Comparison of ENCODE assay signal across 32 cellular contexts in the genomic region with DNA sequence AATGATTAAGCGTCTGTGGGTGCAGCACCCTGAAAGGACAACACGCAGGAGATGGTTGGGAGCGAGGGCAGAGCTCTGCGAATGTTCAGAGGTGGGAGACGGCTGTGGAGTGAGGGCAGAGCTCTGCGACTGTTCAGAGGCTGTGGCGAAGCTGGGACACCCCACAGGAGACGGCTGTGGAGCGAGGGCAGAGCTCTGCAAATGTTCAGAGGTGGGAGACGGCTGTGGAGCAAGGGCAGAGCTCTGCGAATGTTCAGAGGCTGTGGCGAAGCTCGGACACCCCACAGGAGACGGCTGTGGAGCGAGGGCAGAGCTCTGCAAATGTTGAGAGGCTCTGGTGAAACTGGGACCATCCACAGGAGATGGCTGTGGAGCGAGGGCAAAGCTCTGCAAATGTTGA. TPM values are rescaled to one million over a fixed set of nuclear protein-coding genes. Genes with fewer than 3 reads are reported as not detected.
"Had no signal": no experiment of that assay in that cellular context is flagged by ENCODE, and none has a peak within 500 bp of the region (broad histone marks: within the 10 kb centered on the region; RNA-seq: fewer than 3 reads in every experiment).

No MANE protein-coding gene starts in this region.

- ATAC-seq: body of pancreas; heart right ventricle; mucosa of descending colon; pancreas; stimulated activated effector memory CD8-positive, alpha-beta T cell treated with anti-CD3 and anti-CD28 coated beads, Interleukin-12 subunit alpha, Interleukin-12 subunit beta, amount 100 ng/mL, for 72 hours; upper lobe of right lung had no signal

- FAIRE-seq: colon, endometrium, pancreas, small intestine had no signal

- H3K4me3 Mint-ChIP-seq: activated CD4-positive, alpha-beta memory T cell treated with anti-CD3 and anti-CD28 coated beads, Interleukin-2, amount 10 ng/mL, durations not matched to agents 7 days and 5 days; activated naive CD4-positive, alpha-beta T cell treated with anti-CD3 and anti-CD28 coated beads, Interleukin-2, amount 50 U/mL, for 24 hours; nephron progenitor cell; stimulated activated effector memory CD8-positive, alpha-beta T cell treated with anti-CD3 and anti-CD28 coated beads, Interleukin-12 subunit alpha, Interleukin-12 subunit beta, amount 100 ng/mL, for 72 hours had no signal

- H3K27me3 ChIP-seq: adrenal gland, body of pancreas, pancreas, upper lobe of right lung had no signal

- H3K4me3 ChIP-seq: adrenal gland, body of pancreas, esophagus squamous epithelium, heart right ventricle, left ventricle myocardium inferior, lung, mucosa of descending colon, pancreas, prostate gland, sigmoid colon, suprapubic skin, tibial artery, upper lobe of right lung had no signal

- H3K27ac ChIP-seq: adrenal gland, body of pancreas, epithelial cell of prostate, esophagus squamous epithelium, heart right ventricle, left ventricle myocardium inferior, pancreas, prostate gland, sigmoid colon, suprapubic skin, tibial artery, upper lobe of right lung had no signal

- DNase-seq: activated CD4-positive, alpha-beta memory T cell treated with anti-CD3 and anti-CD28 coated beads, Interleukin-2, amount 10 ng/mL, durations not matched to agents 7 days and 5 days; activated CD4-positive, alpha-beta T cell treated with anti-CD3 and anti-CD28 coated beads for 4 hours; activated T-cell treated with anti-CD3 and anti-CD28 coated beads, Interleukin-2, amount 50 U/mL, for 48 hours; adrenal gland; aorta; body of pancreas; dermis blood vessel endothelial cell; effector CD4-positive, alpha-beta T cell; esophagus squamous epithelium; foreskin melanocyte; heart right ventricle; left ventricle myocardium inferior; mucosa of descending colon; nephron progenitor cell; nucleus accumbens; pancreas; sigmoid colon; small intestine; stimulated activated CD4-positive, alpha-beta T cell treated with anti-CD3 and anti-CD28 coated beads, Interleukin-4, amount 100 ng/mL, for 24 hours; tibial artery; upper lobe of right lung had no signal

- H3K9me3 Mint-ChIP-seq: activated naive CD4-positive, alpha-beta T cell treated with anti-CD3 and anti-CD28 coated beads, Interleukin-2, amount 50 U/mL, for 24 hours; nephron progenitor cell had no signal

- H3K36me3 Mint-ChIP-seq: activated naive CD4-positive, alpha-beta T cell treated with anti-CD3 and anti-CD28 coated beads, Interleukin-2, amount 50 U/mL, for 24 hours; stimulated activated effector memory CD8-positive, alpha-beta T cell treated with anti-CD3 and anti-CD28 coated beads, Interleukin-12 subunit alpha, Interleukin-12 subunit beta, amount 100 ng/mL, for 72 hours had no signal

- H3K4me1 Mint-ChIP-seq: activated CD4-positive, alpha-beta memory T cell treated with anti-CD3 and anti-CD28 coated beads, Interleukin-2, amount 10 ng/mL, durations not matched to agents 7 days and 5 days had no signal

- H3K27me3 Mint-ChIP-seq: activated CD4-positive, alpha-beta memory T cell treated with anti-CD3 and anti-CD28 coated beads, Interleukin-2, amount 10 ng/mL, durations not matched to agents 7 days and 5 days; activated naive CD4-positive, alpha-beta T cell treated with anti-CD3 and anti-CD28 coated beads, Interleukin-2, amount 50 U/mL, for 24 hours had no signal

- H3K9me3 ChIP-seq: adrenal gland, body of pancreas, esophagus squamous epithelium, heart right ventricle, left ventricle myocardium inferior, mucosa of descending colon, pancreas, prostate gland, sigmoid colon, suprapubic skin, tibial artery, upper lobe of right lung had no signal

- H3K36me3 ChIP-seq: adrenal gland, esophagus squamous epithelium, heart right ventricle, left ventricle myocardium inferior, pancreas, prostate gland, sigmoid colon, suprapubic skin, tibial artery, upper lobe of right lung had no signal

- H3K27ac Mint-ChIP-seq: activated CD4-positive, alpha-beta memory T cell treated with anti-CD3 and anti-CD28 coated beads, Interleukin-2, amount 10 ng/mL, durations not matched to agents 7 days and 5 days; activated T-helper 2 cell treated with anti-CD3 and anti-CD28 coated beads, Interferon-gamma antibody, Interleukin-2, Interleukin-4, amounts not matched to agents 10 μg/mL and 5 μg/mL and 100 μg/mL, durations not matched to agents 14 hours and 24 hours and 36 hours; stimulated activated effector memory CD8-positive, alpha-beta T cell treated with anti-CD3 and anti-CD28 coated beads, Interleukin-12 subunit alpha, Interleukin-12 subunit beta, amount 100 ng/mL, for 72 hours had no signal

- H3K4me1 ChIP-seq: adrenal gland, body of pancreas, esophagus squamous epithelium, heart right ventricle, left ventricle myocardium inferior, pancreas, prostate gland, sigmoid colon, suprapubic skin, tibial artery, upper lobe of right lung had no signal

RNA-seq across cellular contexts. Expression of a gene that starts 40.0 kb away (rescaled TPM):
- total RNA-seq: activated T-helper 2 cell treated with anti-CD3 and anti-CD28 coated beads, Interferon-gamma antibody, Interleukin-2, Interleukin-4, amounts not matched to agents 10 μg/mL and 5 μg/mL and 100 μg/mL, durations not matched to agents 14 hours and 24 hours and 36 hours; myocyte; T-helper 1 cell treated with Interleukin-12 subunit alpha and Interleukin-12 subunit beta and Interleukin-4 antibody, amounts not matched to agents 30 ng/mL and 1 ng/mL, for 36 hours had no signal
- polyA plus RNA-seq: aorta had no signal
